ENCODE assay signal across 9 cellular contexts in the genomic region with DNA sequence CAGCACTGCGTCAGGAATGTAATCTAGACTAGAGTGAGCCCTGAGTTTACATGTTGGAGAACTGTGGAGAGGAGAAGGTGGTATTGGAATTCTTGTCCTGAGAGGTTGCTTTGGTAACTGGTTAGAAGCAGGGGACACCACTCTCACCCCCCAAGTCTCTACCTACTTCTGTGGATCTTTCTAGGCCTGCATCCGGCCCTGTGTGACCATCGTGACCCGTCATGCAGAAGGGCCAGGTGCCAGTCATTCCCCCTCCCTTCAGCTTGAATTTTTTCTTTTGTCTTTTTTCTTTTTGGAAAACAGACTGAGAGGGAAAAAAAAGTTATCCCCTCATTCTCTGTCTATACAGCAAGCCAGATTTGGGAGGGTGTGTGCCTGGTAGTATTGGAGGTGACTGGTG. TPM values are rescaled to one million over a fixed set of nuclear protein-coding genes. Genes with fewer than 3 reads are reported as not detected.
DNase-seq lines count a peak whose midpoint lies in the region; ATAC-seq and TF ChIP-seq lines count a peak whose summit lies in the region.
"Had no signal": no experiment of that assay in that cellular context is flagged by ENCODE, and none has a peak within 500 bp of the region (broad histone marks: within the 10 kb centered on the region; RNA-seq: fewer than 3 reads in every experiment).

No MANE protein-coding gene starts in this region.

- no peak overlapping the region for H4K91ac ChIP-seq in mesenchymal stem cell (ENCODE audit: low read length)

- no peak overlapping the region for H2AK5ac ChIP-seq in mesenchymal stem cell (ENCODE audit: low read length, severe bottlenecking)

- no peak overlapping the region for H2AFZ ChIP-seq in mesenchymal stem cell (ENCODE audit: low read depth, low read length)

- ATAC-seq in heart left ventricle (no peak), left ventricle myocardium superior (no peak), upper lobe of left lung (ENCODE audit: low FRiP score in 2 of 2) (no peak)

- no peak overlapping the region for H3K4ac ChIP-seq in mesenchymal stem cell (ENCODE audit: low read depth in 1 of 2, low read length in 2 of 2)

- H3K4me1 ChIP-seq in heart left ventricle (peaks cover under 1 to 98% (median 74%) of the 10 kb centered on the region in 12 donors), mesenchymal stem cell (ENCODE audit: control insufficient read depth, insufficient read depth, low read depth, low read length) (peaks cover 25% of the 10 kb centered on the region), upper lobe of left lung (peaks cover 80 to 99% (median 82%) of the 10 kb centered on the region in 4 donors)

- no peak overlapping the region for H3K23ac ChIP-seq in mesenchymal stem cell (ENCODE audit: low read length in 2 of 2)

- H2BK12ac ChIP-seq in mesenchymal stem cell (ENCODE audit: low read length in 2 of 2): no peak overlapping the region

- TF ChIP-seq CTCF in heart left ventricle (IDR thresholded peaks at IDR 0.05): no peak
- no peak for TF ChIP-seq CTCF in dorsolateral prefrontal cortex (IDR thresholded peaks at IDR 0.05 in 54 of 56, conservative IDR thresholded peaks at IDR 0.05 in 2 of 56; ENCODE audit: low read depth in 1 of 56, partially characterized antibody in 56 of 56)
- TF ChIP-seq CTCF in upper lobe of left lung (IDR thresholded peaks at IDR 0.05): no peak

- TF ChIP-seq EP300 in upper lobe of left lung (IDR thresholded peaks at IDR 0.05): no peak

- DNase-seq in heart left ventricle: no peak
- no peak for DNase-seq in left ventricle myocardium superior
- no peak for DNase-seq in dorsolateral prefrontal cortex
- DNase-seq in mesenchymal stem cell: no peak
- no peak for DNase-seq in upper lobe of left lung
- no peak for DNase-seq in HuH-7 (ENCODE audit: low spot score)
- DNase-seq in central memory CD4-positive, alpha-beta T cell: no peak
- no peak for DNase-seq in NCI-H1436 (lab: John Stamatoyannopoulos, UW)
- DNase-seq: adrenal gland had no signal

- H3K18ac ChIP-seq in mesenchymal stem cell (ENCODE audit: low read depth in 1 of 2, low read length in 2 of 2): no peak overlapping the region

- no peak overlapping the region for H2BK120ac ChIP-seq in mesenchymal stem cell (ENCODE audit: low read depth, low read length)

- H2BK15ac ChIP-seq in mesenchymal stem cell (ENCODE audit: low read depth, poor library complexity, severe bottlenecking): no peak overlapping the region

- no peak overlapping the region for H3K14ac ChIP-seq in mesenchymal stem cell (ENCODE audit: low read length in 2 of 2)

- H3K27me3 ChIP-seq in heart left ventricle (peaks cover 0 to 11% (median 0%) of the 10 kb centered on the region in 9 donors), dorsolateral prefrontal cortex (no peaks in the 10 kb centered on the region), mesenchymal stem cell (ENCODE audit: control insufficient read depth in 1 of 2, insufficient read depth in 1 of 2, low read length in 2 of 2) (peaks cover 0 to 73% of the 10 kb centered on the region in 2 experiments), upper lobe of left lung (no peaks in the 10 kb centered on the region)
- H3K27me3 ChIP-seq: adrenal gland had no signal

- 77 to 84% (median 81%) methylated on average over 4 of the region's 4 CpGs for WGBS in heart left ventricle, 4 donors
- WGBS in mesenchymal stem cell: 100% methylated on average over 1 of the region's 4 CpGs
- 26 to 39% methylated on average over 4 of the region's 4 CpGs for WGBS in upper lobe of left lung, 2 donors

- no peak overlapping the region for H2BK5ac ChIP-seq in mesenchymal stem cell (ENCODE audit: low read depth, low read length, poor library complexity, severe bottlenecking)

- TF ChIP-seq POLR2A in heart left ventricle (IDR thresholded peaks at IDR 0.05): no peak
- no peak for TF ChIP-seq POLR2A in upper lobe of left lung (IDR thresholded peaks at IDR 0.05)

- H3K36me3 ChIP-seq in heart left ventricle: peaks cover 0 to 28% (median 7%) of the 10 kb centered on the region in 9 donors
- H3K36me3 ChIP-seq in mesenchymal stem cell (ENCODE audit: control insufficient read depth in 1 of 2, insufficient read depth in 2 of 2, low read depth in 1 of 2, low read length in 2 of 2): peaks cover 0 to 58% of the 10 kb centered on the region in 2 experiments
- H3K36me3 ChIP-seq in upper lobe of left lung: no peaks in the 10 kb centered on the region
- H3K36me3 ChIP-seq: adrenal gland had no signal

- H3K4me2 ChIP-seq in mesenchymal stem cell (ENCODE audit: low read length, poor library complexity, severe bottlenecking): no peak overlapping the region

- H3K27ac ChIP-seq in heart left ventricle (peak overlapping the region in 10 of 12 donors; percentile 14 to 97 (median 88)), dorsolateral prefrontal cortex (peak overlapping the region; percentile 62 to 100 (median 99)), mesenchymal stem cell (ENCODE audit: low read length, poor library complexity, severe bottlenecking) (no peak overlapping the region), upper lobe of left lung (peak overlapping the region; percentile 84 to 89 (median 86))
- H3K27ac ChIP-seq: adrenal gland had no signal

- peak overlapping the region in 7 of 12 donors; percentile 8 to 64 (median 55) for H3K4me3 ChIP-seq in heart left ventricle
- H3K4me3 ChIP-seq in dorsolateral prefrontal cortex: peak overlapping the region; percentile 41 to 83 (median 67)
- H3K4me3 ChIP-seq in mesenchymal stem cell (ENCODE audit: insufficient read depth in 1 of 2, low read depth in 1 of 2, low read length in 2 of 2): peak overlapping the region in 1 of 2 experiments; percentile 97
- peak overlapping the region in 2 of 4 donors; percentile 42 to 51 for H3K4me3 ChIP-seq in upper lobe of left lung
- H3K4me3 ChIP-seq: adrenal gland had no signal

- no peak overlapping the region for H4K8ac ChIP-seq in mesenchymal stem cell (ENCODE audit: low read length)

- H3K9me3 ChIP-seq in heart left ventricle (no peaks in the 10 kb centered on the region), mesenchymal stem cell (ENCODE audit: control insufficient read depth, low read length) (no peaks in the 10 kb centered on the region), upper lobe of left lung (no peaks in the 10 kb centered on the region)
- H3K9me3 ChIP-seq: adrenal gland had no signal

- H3K9ac ChIP-seq in mesenchymal stem cell (ENCODE audit: low read length): peak overlapping the region; percentile 99

- intact Hi-C loops in heart left ventricle (cut with DNase I) (loop anchor here in 4 of 10 donors (5.0 kb wide), 2 partner anchors 35 to 40 kb away; no protein-coding TSS in a partner anchor), left ventricle myocardium superior (cut with micrococcal nuclease) (no loop called here), dorsolateral prefrontal cortex (cut with DNase I) (no loop called here)

- H3K79me1 ChIP-seq in mesenchymal stem cell (replicated peaks; ENCODE audit: low read length, poor library complexity, severe bottlenecking): no peaks in the 10 kb centered on the region

RNA-seq across cellular contexts. Expression of a gene that starts 31.8 kb away (rescaled TPM):
- total RNA-seq in heart left ventricle (100 to 1,000 TPM in 8 of 9 donors, 10 to 100 TPM in 1; 81.4 to 147 (median 122) TPM), left ventricle myocardium superior (171 TPM), dorsolateral prefrontal cortex (100 to 1,000 TPM; 219 to 402 (median 309) TPM), upper lobe of left lung (100 to 1,000 TPM in 3 of 6 donors, 10 to 100 TPM in 3; 64.0 to 188 (median 107) TPM)
- 10 to 100 TPM; 42.1 to 55.2 TPM for polyA plus RNA-seq in heart left ventricle
- 4.6 TPM for polyA plus RNA-seq in mesenchymal stem cell (2013, experiment 1 of 2)
- polyA plus RNA-seq in mesenchymal stem cell (2013, experiment 2 of 2): 4.6 TPM

RNA-seq across cellular contexts. Expression of a gene that starts 57.7 kb away (rescaled TPM):
- total RNA-seq in heart left ventricle: 10 to 100 TPM in 4 of 9 donors, 1 to 10 TPM in 5; 2.9 to 13.6 (median 9.0) TPM
- 1 to 10 TPM; 1.4 to 4.7 TPM for polyA plus RNA-seq in heart left ventricle
- total RNA-seq in left ventricle myocardium superior: 11.2 TPM
- total RNA-seq in dorsolateral prefrontal cortex: 1 to 10 TPM in 1 of 120 experiments, under 1 TPM in 49, not detected in 70; 0.14 to 1.1 (median 0.35) TPM
- 0.01 TPM for polyA plus RNA-seq in mesenchymal stem cell (2013, experiment 1 of 2)
- polyA plus RNA-seq in mesenchymal stem cell (2013, experiment 2 of 2): not detected
- not detected for total RNA-seq in upper lobe of left lung
